ENCODE assay signal across 35 cellular contexts in the genomic region with DNA sequence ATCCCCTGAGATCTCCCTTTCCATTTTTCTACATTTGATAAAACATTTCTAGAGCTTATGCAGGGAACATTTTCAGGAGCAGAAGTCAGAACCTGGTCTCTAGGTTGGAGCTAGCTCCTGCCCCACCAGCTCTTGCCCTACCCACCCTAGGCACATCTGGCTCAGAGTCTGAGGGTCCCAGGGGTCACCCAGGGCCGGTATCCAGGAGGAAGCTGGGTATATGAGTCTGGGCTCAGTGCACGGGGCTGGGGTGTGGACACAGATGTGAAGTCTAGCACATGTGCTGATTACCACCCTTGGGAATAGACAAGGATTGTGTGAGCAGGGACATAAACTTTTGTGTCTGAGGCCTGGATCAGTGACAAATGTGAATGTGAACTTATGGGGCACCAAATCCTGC.
"Had no signal": no experiment of that assay in that cellular context is flagged by ENCODE, and none has a peak within 500 bp of the region (broad histone marks: within the 10 kb centered on the region; RNA-seq: fewer than 3 reads in every experiment).

No MANE protein-coding gene starts in this region.

- H3K36me3 ChIP-seq: adrenal gland, brain microvascular endothelial cell, breast epithelium had no signal

- H3K9me3 ChIP-seq: adrenal gland had no signal

- H3K27ac Mint-ChIP-seq: activated B cell treated with CpG ODN at 0.5 μM for 24 hours; activated CD4-positive, alpha-beta memory T cell treated with anti-CD3 and anti-CD28 coated beads for 36 hours; activated CD4-positive, alpha-beta T cell treated with anti-CD3 and anti-CD28 coated beads, Interleukin-2, amount 10 ng/mL, durations not matched to agents 24 days and 14 days; activated CD8-positive, alpha-beta T cell treated with anti-CD3 and anti-CD28 coated beads for 36 hours; activated naive CD4-positive, alpha-beta T cell treated with anti-CD3 and anti-CD28 coated beads for 36 hours; activated naive CD4-positive, alpha-beta T cell treated with anti-CD3 and anti-CD28 coated beads, Interleukin-2, amount 50 U/mL, for 72 hours; activated naive CD8-positive, alpha-beta T cell treated with anti-CD3 and anti-CD28 coated beads for 36 hours; activated T-cell treated with anti-CD3 and anti-CD28 coated beads, Interleukin-2, amount 50 U/mL, for 72 hours; activated T-helper 1 cell treated with anti-CD3 and anti-CD28 coated beads, Interleukin-12 subunit alpha, Interleukin-12 subunit beta, Interleukin-2, Interleukin-4 antibody, amounts not matched to agents 30 ng/mL and 10 ng/mL and 1 ng/mL, durations not matched to agents 14 hours and 24 hours and 36 hours; activated T-helper 17 cell treated with anti-CD3 and anti-CD28 coated beads, Interleukin-2, amount 50 U/mL, for 72 hours; T-helper 1 cell treated with Interleukin-12 subunit alpha and Interleukin-12 subunit beta and Interleukin-4 antibody, amounts not matched to agents 30 μg/mL and 1 μg/mL, for 36 hours; T-helper 2 cell treated with Interferon-gamma antibody and Interleukin-4, amounts not matched to agents 5 μg/mL and 100 μg/mL, for 36 hours had no signal

- H3K27me3 Mint-ChIP-seq: activated CD4-positive, alpha-beta T cell treated with anti-CD3 and anti-CD28 coated beads, Interleukin-2, amount 10 ng/mL, durations not matched to agents 24 days and 14 days had no signal

- H3K36me3 Mint-ChIP-seq: activated CD4-positive, alpha-beta memory T cell treated with anti-CD3 and anti-CD28 coated beads for 36 hours; activated naive CD8-positive, alpha-beta T cell treated with anti-CD3 and anti-CD28 coated beads for 36 hours had no signal

- H3K27ac ChIP-seq: adrenal gland, body of pancreas, brain microvascular endothelial cell, breast epithelium, VCaP had no signal

- ATAC-seq: activated CD8-positive, alpha-beta T cell treated with anti-CD3 and anti-CD28 coated beads for 36 hours; activated naive CD4-positive, alpha-beta T cell treated with anti-CD3 and anti-CD28 coated beads, Interleukin-2, amount 50 U/mL, for 72 hours; activated T-cell treated with anti-CD3 and anti-CD28 coated beads, Interleukin-2, amount 50 U/mL, for 4 hours; activated T-cell treated with anti-CD3 and anti-CD28 coated beads, Interleukin-2, amount 50 U/mL, for 72 hours; activated T-helper 17 cell treated with anti-CD3 and anti-CD28 coated beads, Interleukin-2, amount 50 U/mL, for 72 hours; body of pancreas had no signal

- H3K4me3 ChIP-seq: adrenal gland, body of pancreas, breast epithelium had no signal

- H3K4me3 Mint-ChIP-seq: activated B cell treated with CpG ODN at 0.5 μM for 24 hours; activated CD4-positive, alpha-beta memory T cell treated with anti-CD3 and anti-CD28 coated beads for 36 hours; activated CD4-positive, alpha-beta T cell treated with anti-CD3 and anti-CD28 coated beads, Interleukin-2, amount 10 ng/mL, durations not matched to agents 24 days and 14 days; activated CD8-positive, alpha-beta T cell treated with anti-CD3 and anti-CD28 coated beads for 36 hours; activated naive CD4-positive, alpha-beta T cell treated with anti-CD3 and anti-CD28 coated beads for 36 hours; activated naive CD8-positive, alpha-beta T cell treated with anti-CD3 and anti-CD28 coated beads for 36 hours; activated T-cell treated with anti-CD3 and anti-CD28 coated beads, Interleukin-2, amount 50 U/mL, for 4 hours; activated T-cell treated with anti-CD3 and anti-CD28 coated beads, Interleukin-2, amount 50 U/mL, for 72 hours; activated T-helper 1 cell treated with anti-CD3 and anti-CD28 coated beads, Interleukin-12 subunit alpha, Interleukin-12 subunit beta, Interleukin-2, Interleukin-4 antibody, amounts not matched to agents 30 ng/mL and 10 ng/mL and 1 ng/mL, durations not matched to agents 14 hours and 24 hours and 36 hours; activated T-helper 17 cell treated with anti-CD3 and anti-CD28 coated beads, Interleukin-2, amount 50 U/mL, for 72 hours; central memory CD8-positive, alpha-beta T cell; T-helper 1 cell treated with Interleukin-12 subunit alpha and Interleukin-12 subunit beta and Interleukin-4 antibody, amounts not matched to agents 30 μg/mL and 1 μg/mL, for 36 hours; T-helper 2 cell treated with Interferon-gamma antibody and Interleukin-4, amounts not matched to agents 5 μg/mL and 100 μg/mL, for 36 hours had no signal

- H3K4me1 Mint-ChIP-seq: activated B cell treated with CpG ODN at 0.5 μM for 24 hours; activated CD4-positive, alpha-beta T cell treated with anti-CD3 and anti-CD28 coated beads, Interleukin-2, amount 10 ng/mL, durations not matched to agents 24 days and 14 days; activated naive CD8-positive, alpha-beta T cell treated with anti-CD3 and anti-CD28 coated beads for 36 hours; activated T-helper 17 cell treated with anti-CD3 and anti-CD28 coated beads, Interleukin-2, amount 50 U/mL, for 72 hours; central memory CD8-positive, alpha-beta T cell had no signal

- DNase-seq: activated B cell treated with CpG ODN at 0.5 μM for 24 hours; activated CD4-positive, alpha-beta memory T cell treated with anti-CD3 and anti-CD28 coated beads for 36 hours; activated CD4-positive, alpha-beta T cell treated with anti-CD3 and anti-CD28 coated beads for 4 hours; activated CD4-positive, alpha-beta T cell treated with anti-CD3 and anti-CD28 coated beads, Interleukin-2, amount 10 ng/mL, durations not matched to agents 24 days and 14 days; activated CD4-positive, alpha-beta T cell treated with anti-CD3 and anti-CD28 coated beads, Interleukin-2, amount 50 U/mL, for 1 hour; activated CD4-positive, alpha-beta T cell treated with anti-CD3 and anti-CD28 coated beads, Interleukin-2, amount 50 U/mL, for 4 hours; activated CD4-positive, CD25-positive, alpha-beta regulatory T cell treated with anti-CD3 and anti-CD28 coated beads, Interleukin-2, amount 50 U/mL, for 72 hours; activated CD8-positive, alpha-beta memory T cell treated with anti-CD3 and anti-CD28 coated beads, Interleukin-2, amount 50 U/mL, for 4 hours; activated CD8-positive, alpha-beta T cell treated with anti-CD3 and anti-CD28 coated beads for 36 hours; activated effector memory CD4-positive, alpha-beta T cell treated with anti-CD3 and anti-CD28 coated beads, Interleukin-2, amount 50 U/mL, for 16 hours; activated gamma-delta T cell treated with Interleukin-2 at 50 U/mL for 16 hours; activated naive CD4-positive, alpha-beta T cell; activated naive CD4-positive, alpha-beta T cell treated with anti-CD3 and anti-CD28 coated beads for 36 hours; activated naive CD4-positive, alpha-beta T cell treated with anti-CD3 and anti-CD28 coated beads, Interleukin-2, amount 50 U/mL, for 16 hours; activated naive CD8-positive, alpha-beta T cell treated with anti-CD3 and anti-CD28 coated beads for 36 hours; activated T-cell treated with anti-CD3 and anti-CD28 coated beads for 4 hours; activated T-cell treated with anti-CD3 and anti-CD28 coated beads, Interleukin-2, amount 50 U/mL, for 1 hour; activated T-cell treated with anti-CD3 and anti-CD28 coated beads, Interleukin-2, amount 50 U/mL, for 4 hours; activated T-cell treated with anti-CD3 and anti-CD28 coated beads, Interleukin-2, amount 50 U/mL, for 72 hours; adrenal gland; amniotic stem cell; body of pancreas; brain microvascular endothelial cell; caudate nucleus; T-helper 1 cell; T-helper 2 cell; T-helper 9 cell had no signal

- H3K27me3 ChIP-seq: body of pancreas, brain microvascular endothelial cell, breast epithelium had no signal

- H3K4me1 ChIP-seq: adrenal gland, body of pancreas, breast epithelium had no signal
